ENCODE assay signal across 10 cellular contexts in genomic region chr1:58896211-58897183, GRCh38.
DNase-seq lines count a peak whose midpoint lies in the region; ATAC-seq, FAIRE-seq and TF ChIP-seq lines count a peak whose summit lies in the region.
"Had no signal": no experiment of that assay in that cellular context is flagged by ENCODE, and none has a peak within 500 bp of the region (broad histone marks: within the 10 kb centered on the region; RNA-seq: fewer than 3 reads in every experiment).

No MANE protein-coding gene starts in this region.

- peak; percentile 8 to 43 for DNase-seq in NCI-H524 (lab: John Stamatoyannopoulos, UW)
- no peak for DNase-seq in NCI-H524 treated with DMSO at 0.1 percent for 48 hours (lab: John Stamatoyannopoulos, UW)
- peak; percentile 75 to 83 (median 80) for DNase-seq in K562 (ENCODE audit: extremely low read depth in 1 of 4, low spot score in 3 of 4)
- DNase-seq in mesenchymal stem cell: peak; percentile 50
- DNase-seq in activated CD4-positive, alpha-beta T cell treated with anti-CD3 and anti-CD28 coated beads, Interleukin-2, amount 10 ng/mL, durations not matched to agents 7 days and 5 days: no peak
- DNase-seq in dedifferentiated amniotic fluid mesenchymal stem cell (ENCODE audit: extremely low spot score): no peak
- DNase-seq: H9 had no signal

- no peak overlapping the region for H3K14ac ChIP-seq in mesenchymal stem cell (ENCODE audit: low read length in 2 of 2)

- ATAC-seq in K562 (peak; percentile 54), HG03097 (IDR thresholded peaks at IDR 0.05; ENCODE audit: low FRiP score, unreplicated experiment) (no peak)

- peak overlapping the region; percentile 19 to 41 for H3K4ac ChIP-seq in mesenchymal stem cell (ENCODE audit: low read depth in 1 of 2, low read length in 2 of 2)

- H3K4me2 ChIP-seq in K562 (ENCODE audit: insufficient read depth, low read length): peak overlapping the region; percentile 29; the same call in 1 of the 2 replicates
- no peak overlapping the region for H3K4me2 ChIP-seq in mesenchymal stem cell (ENCODE audit: low read length, poor library complexity, severe bottlenecking)

- peak; percentile 73 for TF ChIP-seq EP300 in K562 (IDR thresholded peaks at IDR 0.05; ENCODE audit: low read length)

- H2BK12ac ChIP-seq in mesenchymal stem cell (ENCODE audit: low read length in 2 of 2): peak overlapping the region; percentile 34 to 91

- H2BK15ac ChIP-seq in mesenchymal stem cell (ENCODE audit: low read depth, poor library complexity, severe bottlenecking): no peak overlapping the region

- H4K8ac ChIP-seq in mesenchymal stem cell (ENCODE audit: low read length): peak overlapping the region; percentile 45

- H3K27ac Mint-ChIP-seq in activated CD4-positive, alpha-beta T cell treated with anti-CD3 and anti-CD28 coated beads, Interleukin-2, amount 10 ng/mL, durations not matched to agents 7 days and 5 days: no peak overlapping the region

- H3K36me3 Mint-ChIP-seq in activated CD4-positive, alpha-beta T cell treated with anti-CD3 and anti-CD28 coated beads, Interleukin-2, amount 10 ng/mL, durations not matched to agents 7 days and 5 days (ENCODE audit: low read depth): no peaks in the 10 kb centered on the region

- H2BK120ac ChIP-seq in mesenchymal stem cell (ENCODE audit: low read depth, low read length): peak overlapping the region; percentile 29

- H2BK5ac ChIP-seq in mesenchymal stem cell (ENCODE audit: low read depth, low read length, poor library complexity, severe bottlenecking): no peak overlapping the region

- H3K27ac ChIP-seq in K562 (ENCODE audit: extremely low read depth, low read depth, low read length) (peak overlapping the region; percentile 56), mesenchymal stem cell (ENCODE audit: low read length, poor library complexity, severe bottlenecking) (no peak overlapping the region), urinary bladder (ENCODE audit: low read depth) (peak overlapping the region; percentile 33)
- H3K27ac ChIP-seq: SJSA1 had no signal

- peak overlapping the region; percentile 74 for H2AFZ ChIP-seq in K562 (ENCODE audit: low read depth, low read length)
- H2AFZ ChIP-seq in mesenchymal stem cell (ENCODE audit: low read depth, low read length): no peak overlapping the region

- no peak overlapping the region for H3K4me3 Mint-ChIP-seq in activated CD4-positive, alpha-beta T cell treated with anti-CD3 and anti-CD28 coated beads, Interleukin-2, amount 10 ng/mL, durations not matched to agents 7 days and 5 days
- H3K4me3 Mint-ChIP-seq: H9 had no signal

- no peak overlapping the region for H2AK5ac ChIP-seq in mesenchymal stem cell (ENCODE audit: low read length, severe bottlenecking)

- peaks cover 5% of the 10 kb centered on the region for H3K27me3 Mint-ChIP-seq in activated CD4-positive, alpha-beta T cell treated with anti-CD3 and anti-CD28 coated beads, Interleukin-2, amount 10 ng/mL, durations not matched to agents 7 days and 5 days

- peak overlapping the region; percentile 31 for H4K91ac ChIP-seq in mesenchymal stem cell (ENCODE audit: low read length)

- peaks cover 16% of the 10 kb centered on the region for H3K4me1 Mint-ChIP-seq in activated CD4-positive, alpha-beta T cell treated with anti-CD3 and anti-CD28 coated beads, Interleukin-2, amount 10 ng/mL, durations not matched to agents 7 days and 5 days

- no peaks in the 10 kb centered on the region for H3K79me2 ChIP-seq in K562 (ENCODE audit: control insufficient read depth, insufficient read depth, low read length)

- peak in 1 of 3 experiments; percentile 2; a peak in 1 of 6 replicates for TF ChIP-seq CTCF in K562 (IDR thresholded peaks at IDR 0.05 in 2 of 3, conservative IDR thresholded peaks at IDR 0.05 in 1 of 3; ENCODE audit: insufficient read depth in 2 of 3, low read depth in 1 of 3, low read length in 3 of 3)

- no peaks in the 10 kb centered on the region for H3K27me3 ChIP-seq in K562 (ENCODE audit: control insufficient read depth in 2 of 2, insufficient read depth in 2 of 2, low read length in 2 of 2)
- H3K27me3 ChIP-seq in mesenchymal stem cell (ENCODE audit: control insufficient read depth in 1 of 2, insufficient read depth in 1 of 2, low read length in 2 of 2): no peaks in the 10 kb centered on the region
- H3K27me3 ChIP-seq: SJSA1 had no signal

- H4K20me1 ChIP-seq in K562 (replicated peaks; ENCODE audit: control insufficient read depth, insufficient read depth, low read length): no peaks in the 10 kb centered on the region

- WGBS in K562 (ENCODE audit: insufficient coverage, low coverage, missing lambda C conversion rate): 5% methylated on average over 4 of the region's 8 CpGs
- 73% methylated on average over 5 of the region's 8 CpGs for WGBS in mesenchymal stem cell
- WGBS in urinary bladder: 21% methylated on average over 8 of the region's 8 CpGs

- H3K9me3 ChIP-seq in K562 (replicated peaks; ENCODE audit: control insufficient read depth, insufficient read depth, low read depth, low read length) (peaks cover 3% of the 10 kb centered on the region; the same call in 1 of the 2 replicates), mesenchymal stem cell (ENCODE audit: control insufficient read depth, low read length) (no peaks in the 10 kb centered on the region)
- H3K9me3 ChIP-seq: SJSA1 had no signal

- peak overlapping the region; percentile 38 to 78 for H3K18ac ChIP-seq in mesenchymal stem cell (ENCODE audit: low read depth in 1 of 2, low read length in 2 of 2)

- TF ChIP-seq RAD21 in K562 (CRISPR knock-in tag; conservative IDR thresholded peaks at IDR 0.05 in 1 of 2, IDR thresholded peaks at IDR 0.05 in 1 of 2): peak; percentile 33 to 53

- no TSS peak for BruUV-seq in K562 (replicated peaks; lab: Mats Ljungman, UMichigan)

- H3K4me1 ChIP-seq in K562 (replicated peaks in 1 of 2; ENCODE audit: control insufficient read depth in 2 of 2, insufficient read depth in 2 of 2, low read length in 2 of 2): peaks cover 54 to 83% of the 10 kb centered on the region in 2 experiments
- peaks cover 9% of the 10 kb centered on the region for H3K4me1 ChIP-seq in mesenchymal stem cell (ENCODE audit: control insufficient read depth, insufficient read depth, low read depth, low read length)
- H3K4me1 ChIP-seq in urinary bladder (ENCODE audit: insufficient read depth): peaks cover 4% of the 10 kb centered on the region

- H3K9ac ChIP-seq in K562 (ENCODE audit: insufficient read depth in 1 of 2, low read depth in 2 of 2, low read length in 2 of 2): peak overlapping the region; percentile 7 to 70
- peak overlapping the region; percentile 36 for H3K9ac ChIP-seq in mesenchymal stem cell (ENCODE audit: low read length)

- peaks cover 4% of the 10 kb centered on the region for H3K9me1 ChIP-seq in K562 (ENCODE audit: control insufficient read depth, insufficient read depth, low read length)

- H3K4me3 ChIP-seq in K562: no peak overlapping the region
- no peak overlapping the region for H3K4me3 ChIP-seq in mesenchymal stem cell (ENCODE audit: insufficient read depth in 1 of 2, low read depth in 1 of 2, low read length in 2 of 2)
- no peak overlapping the region for H3K4me3 ChIP-seq in urinary bladder (ENCODE audit: low read depth, low read length)
- H3K4me3 ChIP-seq: SJSA1 had no signal

- POLR2A ChIA-PET in K562 (lab: Yijun Ruan, JAX): interaction anchor here (0.6 to 1.9 kb wide), 6 partner anchors 10 to 115 kb away, joined by 3 to 10 read pairs (median 4); no protein-coding TSS in a partner anchor
- POLR2A ChIA-PET in activated CD4-positive, alpha-beta T cell treated with anti-CD3 and anti-CD28 coated beads, Interleukin-2, amount 10 ng/mL, durations not matched to agents 7 days and 5 days (lab: Charles Lee): interaction anchor here (0.5 kb wide), 1 partner anchor 79 kb away, joined by 3 read pairs; no protein-coding TSS in a partner anchor

- no peak overlapping the region for H3K23ac ChIP-seq in mesenchymal stem cell (ENCODE audit: low read length in 2 of 2)

- in situ Hi-C loops in K562 (cut with MboI): no loop called here

- peaks cover under 1% of the 10 kb centered on the region for H3K9me3 Mint-ChIP-seq in activated CD4-positive, alpha-beta T cell treated with anti-CD3 and anti-CD28 coated beads, Interleukin-2, amount 10 ng/mL, durations not matched to agents 7 days and 5 days
- H3K9me3 Mint-ChIP-seq: H9 had no signal

- no peak for TF ChIP-seq POLR2A in K562 (conservative IDR thresholded peaks at IDR 0.05)

- FAIRE-seq in K562 (lab: Jason Lieb, UNC): peak; percentile 11

- no peaks in the 10 kb centered on the region for H3K79me1 ChIP-seq in mesenchymal stem cell (replicated peaks; ENCODE audit: low read length, poor library complexity, severe bottlenecking)

- H3K36me3 ChIP-seq in K562 (ENCODE audit: control insufficient read depth, insufficient read depth, low read length) (no peaks in the 10 kb centered on the region), mesenchymal stem cell (ENCODE audit: control insufficient read depth in 1 of 2, insufficient read depth in 2 of 2, low read depth in 1 of 2, low read length in 2 of 2) (no peaks in the 10 kb centered on the region), urinary bladder (ENCODE audit: insufficient read depth) (no peaks in the 10 kb centered on the region)
- H3K36me3 ChIP-seq: SJSA1 had no signal

- CTCF ChIA-PET in K562 (lab: Yijun Ruan, JAX; ENCODE audit: low intra/inter-chr PET ratio): no interaction called here
- CTCF ChIA-PET in activated CD4-positive, alpha-beta T cell treated with anti-CD3 and anti-CD28 coated beads, Interleukin-2, amount 10 ng/mL, durations not matched to agents 7 days and 5 days (lab: Charles Lee): interaction anchor here (1.1 to 2.1 kb wide), 6 partner anchors 9 to 68 kb away, joined by 3 to 6 read pairs (median 6); no protein-coding TSS in a partner anchor

- intact Hi-C loops in K562 (cut with micrococcal nuclease): loop anchor here (5.0 kb wide), 2 partner anchors 54 to 81 kb away; no protein-coding TSS in a partner anchor

TF ChIP-seq in K562, 482 proteins besides CTCF, POLR2A, EP300 and RAD21 (continues in another document):
- TF ChIP-seq GTF2E2 (tag; IDR thresholded peaks at IDR 0.05) (peak; percentile 61; the same call in 1 of the 2 replicates), ZNF311 (CRISPR knock-in tag; IDR thresholded peaks at IDR 0.05) (peak; percentile 69; the same call in 1 of the 2 replicates), EP400 (IDR thresholded peaks at IDR 0.05) (no peak), ZNF175 (CRISPR knock-in tag; IDR thresholded peaks at IDR 0.05; ENCODE audit: low read depth) (peak; percentile 68; the same call in 1 of the 2 replicates), SMARCA4 (IDR thresholded peaks at IDR 0.05) (peak; percentile 70)

Comparison
In these comparisons a context has a peak if more than half of its experiments do, and no peak if none do; other contexts are left out.
1. DNase-seq: peak in NCI-H524 (2 of 2), K562 (4 of 4) and mesenchymal stem cell (single experiment); none in NCI-H524 treated with DMSO at 0.1 percent for 48 hours (single experiment), activated CD4-positive, alpha-beta T cell treated with anti-CD3 and anti-CD28 coated beads, Interleukin-2, amount 10 ng/mL, durations not matched to agents 7 days and 5 days (single experiment) and dedifferentiated amniotic fluid mesenchymal stem cell (single experiment).